Comparison of ENCODE assay signal across 1 cellular context in the genomic region with DNA sequence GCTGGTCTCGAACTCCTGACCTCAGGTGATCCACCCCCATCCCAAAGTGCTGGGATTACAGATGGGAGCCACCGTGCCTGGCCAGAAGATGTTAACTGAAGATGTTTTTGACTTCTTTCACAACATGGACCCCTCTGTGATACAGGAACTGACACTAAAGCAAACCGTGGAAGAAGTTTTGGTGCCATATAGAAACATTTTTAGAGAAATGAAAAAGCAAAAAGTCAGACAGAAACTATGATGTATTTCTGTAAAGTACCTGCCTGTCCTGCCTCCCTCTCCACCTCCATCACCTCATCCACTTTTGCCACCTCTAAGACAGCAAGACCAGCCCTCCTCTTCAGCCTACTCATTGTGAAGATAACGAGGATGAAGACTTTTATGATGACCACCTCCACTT.
TF ChIP-seq lines count a peak whose summit lies in the region.

No MANE protein-coding gene starts in this region.

TF ChIP-seq in GM12878, 131 proteins besides CTCF, POLR2A, EP300 and RAD21 (continued from another document and continues in another):
- TF ChIP-seq, protein P1, sequence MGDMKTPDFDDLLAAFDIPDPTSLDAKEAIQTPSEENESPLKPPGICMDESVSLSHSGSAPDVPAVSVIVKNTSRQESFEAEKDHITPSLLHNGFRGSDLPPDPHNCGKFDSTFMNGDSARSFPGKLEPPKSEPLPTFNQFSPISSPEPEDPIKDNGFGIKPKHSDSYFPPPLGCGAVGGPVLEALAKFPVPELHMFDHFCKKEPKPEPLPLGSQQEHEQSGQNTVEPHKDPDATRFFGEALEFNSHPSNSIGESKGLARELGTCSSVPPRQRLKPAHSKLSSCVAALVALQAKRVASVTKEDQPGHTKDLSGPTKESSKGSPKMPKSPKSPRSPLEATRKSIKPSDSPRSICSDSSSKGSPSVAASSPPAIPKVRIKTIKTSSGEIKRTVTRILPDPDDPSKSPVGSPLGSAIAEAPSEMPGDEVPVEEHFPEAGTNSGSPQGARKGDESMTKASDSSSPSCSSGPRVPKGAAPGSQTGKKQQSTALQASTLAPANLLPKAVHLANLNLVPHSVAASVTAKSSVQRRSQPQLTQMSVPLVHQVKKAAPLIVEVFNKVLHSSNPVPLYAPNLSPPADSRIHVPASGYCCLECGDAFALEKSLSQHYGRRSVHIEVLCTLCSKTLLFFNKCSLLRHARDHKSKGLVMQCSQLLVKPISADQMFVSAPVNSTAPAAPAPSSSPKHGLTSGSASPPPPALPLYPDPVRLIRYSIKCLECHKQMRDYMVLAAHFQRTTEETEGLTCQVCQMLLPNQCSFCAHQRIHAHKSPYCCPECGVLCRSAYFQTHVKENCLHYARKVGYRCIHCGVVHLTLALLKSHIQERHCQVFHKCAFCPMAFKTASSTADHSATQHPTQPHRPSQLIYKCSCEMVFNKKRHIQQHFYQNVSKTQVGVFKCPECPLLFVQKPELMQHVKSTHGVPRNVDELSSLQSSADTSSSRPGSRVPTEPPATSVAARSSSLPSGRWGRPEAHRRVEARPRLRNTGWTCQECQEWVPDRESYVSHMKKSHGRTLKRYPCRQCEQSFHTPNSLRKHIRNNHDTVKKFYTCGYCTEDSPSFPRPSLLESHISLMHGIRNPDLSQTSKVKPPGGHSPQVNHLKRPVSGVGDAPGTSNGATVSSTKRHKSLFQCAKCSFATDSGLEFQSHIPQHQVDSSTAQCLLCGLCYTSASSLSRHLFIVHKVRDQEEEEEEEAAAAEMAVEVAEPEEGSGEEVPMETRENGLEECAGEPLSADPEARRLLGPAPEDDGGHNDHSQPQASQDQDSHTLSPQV (IDR thresholded peaks at IDR 0.05) = no peak
- TF ChIP-seq SMAD1 (IDR thresholded peaks at IDR 0.05; ENCODE audit: low read depth, partially characterized antibody) (no peak), CBFB (IDR thresholded peaks at IDR 0.05; ENCODE audit: low read depth) (no peak), TCF12 (IDR thresholded peaks at IDR 0.05; ENCODE audit: low read depth, low read length) (no peak), ZZZ3 (IDR thresholded peaks at IDR 0.05; ENCODE audit: control insufficient read depth, insufficient read length, low read depth) (no peak), DPF2 (IDR thresholded peaks at IDR 0.05) (peak; percentile 95), ZNF622 (IDR thresholded peaks at IDR 0.05) (no peak), SREBF1 (IDR thresholded peaks at IDR 0.05; ENCODE audit: low read length) (no peak), CREB1 (IDR thresholded peaks at IDR 0.05; ENCODE audit: low read depth) (peak; percentile 57; the same call in 1 of the 2 replicates), JUNB (IDR thresholded peaks at IDR 0.05) (peak; percentile 96), HDGF (IDR thresholded peaks at IDR 0.05) (0 out of 2 replicates have a peak, but pooled peaks have one; percentile 50), SPI1 (IDR thresholded peaks at IDR 0.05; ENCODE audit: borderline replicate concordance, insufficient read depth, low read depth, low read length) (peak; percentile 91), IRF4 (IDR thresholded peaks at IDR 0.05; ENCODE audit: low read depth, low read length) (peak; percentile 82; the same call in 1 of the 2 replicates), SMC3 (IDR thresholded peaks at IDR 0.05; ENCODE audit: borderline replicate concordance, low read length) (no peak; the same call in 1 of the 2 replicates), BMI1 (IDR thresholded peaks at IDR 0.05; ENCODE audit: borderline replicate concordance) (peak; percentile 40; the same call in 1 of the 2 replicates), SIX5 (IDR thresholded peaks at IDR 0.05; ENCODE audit: low read depth, low read length, severe bottlenecking) (no peak), KDM1A (IDR thresholded peaks at IDR 0.05; ENCODE audit: borderline replicate concordance) (no peak), MEF2B (IDR thresholded peaks at IDR 0.05; ENCODE audit: partially characterized antibody, poor library complexity, severe bottlenecking) (no peak), FOXK2 (IDR thresholded peaks at IDR 0.05) (no peak), ESRRA (IDR thresholded peaks at IDR 0.05; ENCODE audit: low read length) (no peak), NR2C1 (IDR thresholded peaks at IDR 0.05) (no peak), BACH1 (IDR thresholded peaks at IDR 0.05; ENCODE audit: borderline replicate concordance) (peak; percentile 40; the same call in 1 of the 2 replicates)
- TF ChIP-seq, protein P2, sequence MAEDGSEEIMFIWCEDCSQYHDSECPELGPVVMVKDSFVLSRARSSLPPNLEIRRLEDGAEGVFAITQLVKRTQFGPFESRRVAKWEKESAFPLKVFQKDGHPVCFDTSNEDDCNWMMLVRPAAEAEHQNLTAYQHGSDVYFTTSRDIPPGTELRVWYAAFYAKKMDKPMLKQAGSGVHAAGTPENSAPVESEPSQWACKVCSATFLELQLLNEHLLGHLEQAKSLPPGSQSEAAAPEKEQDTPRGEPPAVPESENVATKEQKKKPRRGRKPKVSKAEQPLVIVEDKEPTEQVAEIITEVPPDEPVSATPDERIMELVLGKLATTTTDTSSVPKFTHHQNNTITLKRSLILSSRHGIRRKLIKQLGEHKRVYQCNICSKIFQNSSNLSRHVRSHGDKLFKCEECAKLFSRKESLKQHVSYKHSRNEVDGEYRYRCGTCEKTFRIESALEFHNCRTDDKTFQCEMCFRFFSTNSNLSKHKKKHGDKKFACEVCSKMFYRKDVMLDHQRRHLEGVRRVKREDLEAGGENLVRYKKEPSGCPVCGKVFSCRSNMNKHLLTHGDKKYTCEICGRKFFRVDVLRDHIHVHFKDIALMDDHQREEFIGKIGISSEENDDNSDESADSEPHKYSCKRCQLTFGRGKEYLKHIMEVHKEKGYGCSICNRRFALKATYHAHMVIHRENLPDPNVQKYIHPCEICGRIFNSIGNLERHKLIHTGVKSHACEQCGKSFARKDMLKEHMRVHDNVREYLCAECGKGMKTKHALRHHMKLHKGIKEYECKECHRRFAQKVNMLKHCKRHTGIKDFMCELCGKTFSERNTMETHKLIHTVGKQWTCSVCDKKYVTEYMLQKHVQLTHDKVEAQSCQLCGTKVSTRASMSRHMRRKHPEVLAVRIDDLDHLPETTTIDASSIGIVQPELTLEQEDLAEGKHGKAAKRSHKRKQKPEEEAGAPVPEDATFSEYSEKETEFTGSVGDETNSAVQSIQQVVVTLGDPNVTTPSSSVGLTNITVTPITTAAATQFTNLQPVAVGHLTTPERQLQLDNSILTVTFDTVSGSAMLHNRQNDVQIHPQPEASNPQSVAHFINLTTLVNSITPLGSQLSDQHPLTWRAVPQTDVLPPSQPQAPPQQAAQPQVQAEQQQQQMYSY (CRISPR knock-in tag; IDR thresholded peaks at IDR 0.05) = no peak
- TF ChIP-seq, protein P3, sequence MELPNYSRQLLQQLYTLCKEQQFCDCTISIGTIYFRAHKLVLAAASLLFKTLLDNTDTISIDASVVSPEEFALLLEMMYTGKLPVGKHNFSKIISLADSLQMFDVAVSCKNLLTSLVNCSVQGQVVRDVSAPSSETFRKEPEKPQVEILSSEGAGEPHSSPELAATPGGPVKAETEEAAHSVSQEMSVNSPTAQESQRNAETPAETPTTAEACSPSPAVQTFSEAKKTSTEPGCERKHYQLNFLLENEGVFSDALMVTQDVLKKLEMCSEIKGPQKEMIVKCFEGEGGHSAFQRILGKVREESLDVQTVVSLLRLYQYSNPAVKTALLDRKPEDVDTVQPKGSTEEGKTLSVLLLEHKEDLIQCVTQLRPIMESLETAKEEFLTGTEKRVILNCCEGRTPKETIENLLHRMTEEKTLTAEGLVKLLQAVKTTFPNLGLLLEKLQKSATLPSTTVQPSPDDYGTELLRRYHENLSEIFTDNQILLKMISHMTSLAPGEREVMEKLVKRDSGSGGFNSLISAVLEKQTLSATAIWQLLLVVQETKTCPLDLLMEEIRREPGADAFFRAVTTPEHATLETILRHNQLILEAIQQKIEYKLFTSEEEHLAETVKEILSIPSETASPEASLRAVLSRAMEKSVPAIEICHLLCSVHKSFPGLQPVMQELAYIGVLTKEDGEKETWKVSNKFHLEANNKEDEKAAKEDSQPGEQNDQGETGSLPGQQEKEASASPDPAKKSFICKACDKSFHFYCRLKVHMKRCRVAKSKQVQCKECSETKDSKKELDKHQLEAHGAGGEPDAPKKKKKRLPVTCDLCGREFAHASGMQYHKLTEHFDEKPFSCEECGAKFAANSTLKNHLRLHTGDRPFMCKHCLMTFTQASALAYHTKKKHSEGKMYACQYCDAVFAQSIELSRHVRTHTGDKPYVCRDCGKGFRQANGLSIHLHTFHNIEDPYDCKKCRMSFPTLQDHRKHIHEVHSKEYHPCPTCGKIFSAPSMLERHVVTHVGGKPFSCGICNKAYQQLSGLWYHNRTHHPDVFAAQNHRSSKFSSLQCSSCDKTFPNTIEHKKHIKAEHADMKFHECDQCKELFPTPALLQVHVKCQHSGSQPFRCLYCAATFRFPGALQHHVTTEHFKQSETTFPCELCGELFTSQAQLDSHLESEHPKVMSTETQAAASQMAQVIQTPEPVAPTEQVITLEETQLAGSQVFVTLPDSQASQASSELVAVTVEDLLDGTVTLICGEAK (IDR thresholded peaks at IDR 0.05; ENCODE audit: borderline replicate concordance) = no peak
- TF ChIP-seq, protein P4, sequence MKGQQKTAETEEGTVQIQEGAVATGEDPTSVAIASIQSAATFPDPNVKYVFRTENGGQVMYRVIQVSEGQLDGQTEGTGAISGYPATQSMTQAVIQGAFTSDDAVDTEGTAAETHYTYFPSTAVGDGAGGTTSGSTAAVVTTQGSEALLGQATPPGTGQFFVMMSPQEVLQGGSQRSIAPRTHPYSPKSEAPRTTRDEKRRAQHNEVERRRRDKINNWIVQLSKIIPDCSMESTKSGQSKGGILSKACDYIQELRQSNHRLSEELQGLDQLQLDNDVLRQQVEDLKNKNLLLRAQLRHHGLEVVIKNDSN (IDR thresholded peaks at IDR 0.05; ENCODE audit: borderline replicate concordance, extremely low read length, insufficient read depth, low read depth, low read length) = no peak
- TF ChIP-seq, protein P5, sequence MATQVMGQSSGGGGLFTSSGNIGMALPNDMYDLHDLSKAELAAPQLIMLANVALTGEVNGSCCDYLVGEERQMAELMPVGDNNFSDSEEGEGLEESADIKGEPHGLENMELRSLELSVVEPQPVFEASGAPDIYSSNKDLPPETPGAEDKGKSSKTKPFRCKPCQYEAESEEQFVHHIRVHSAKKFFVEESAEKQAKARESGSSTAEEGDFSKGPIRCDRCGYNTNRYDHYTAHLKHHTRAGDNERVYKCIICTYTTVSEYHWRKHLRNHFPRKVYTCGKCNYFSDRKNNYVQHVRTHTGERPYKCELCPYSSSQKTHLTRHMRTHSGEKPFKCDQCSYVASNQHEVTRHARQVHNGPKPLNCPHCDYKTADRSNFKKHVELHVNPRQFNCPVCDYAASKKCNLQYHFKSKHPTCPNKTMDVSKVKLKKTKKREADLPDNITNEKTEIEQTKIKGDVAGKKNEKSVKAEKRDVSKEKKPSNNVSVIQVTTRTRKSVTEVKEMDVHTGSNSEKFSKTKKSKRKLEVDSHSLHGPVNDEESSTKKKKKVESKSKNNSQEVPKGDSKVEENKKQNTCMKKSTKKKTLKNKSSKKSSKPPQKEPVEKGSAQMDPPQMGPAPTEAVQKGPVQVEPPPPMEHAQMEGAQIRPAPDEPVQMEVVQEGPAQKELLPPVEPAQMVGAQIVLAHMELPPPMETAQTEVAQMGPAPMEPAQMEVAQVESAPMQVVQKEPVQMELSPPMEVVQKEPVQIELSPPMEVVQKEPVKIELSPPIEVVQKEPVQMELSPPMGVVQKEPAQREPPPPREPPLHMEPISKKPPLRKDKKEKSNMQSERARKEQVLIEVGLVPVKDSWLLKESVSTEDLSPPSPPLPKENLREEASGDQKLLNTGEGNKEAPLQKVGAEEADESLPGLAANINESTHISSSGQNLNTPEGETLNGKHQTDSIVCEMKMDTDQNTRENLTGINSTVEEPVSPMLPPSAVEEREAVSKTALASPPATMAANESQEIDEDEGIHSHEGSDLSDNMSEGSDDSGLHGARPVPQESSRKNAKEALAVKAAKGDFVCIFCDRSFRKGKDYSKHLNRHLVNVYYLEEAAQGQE (IDR thresholded peaks at IDR 0.05; ENCODE audit: low read depth, low read length) = no peak
- TF ChIP-seq, protein P6, sequence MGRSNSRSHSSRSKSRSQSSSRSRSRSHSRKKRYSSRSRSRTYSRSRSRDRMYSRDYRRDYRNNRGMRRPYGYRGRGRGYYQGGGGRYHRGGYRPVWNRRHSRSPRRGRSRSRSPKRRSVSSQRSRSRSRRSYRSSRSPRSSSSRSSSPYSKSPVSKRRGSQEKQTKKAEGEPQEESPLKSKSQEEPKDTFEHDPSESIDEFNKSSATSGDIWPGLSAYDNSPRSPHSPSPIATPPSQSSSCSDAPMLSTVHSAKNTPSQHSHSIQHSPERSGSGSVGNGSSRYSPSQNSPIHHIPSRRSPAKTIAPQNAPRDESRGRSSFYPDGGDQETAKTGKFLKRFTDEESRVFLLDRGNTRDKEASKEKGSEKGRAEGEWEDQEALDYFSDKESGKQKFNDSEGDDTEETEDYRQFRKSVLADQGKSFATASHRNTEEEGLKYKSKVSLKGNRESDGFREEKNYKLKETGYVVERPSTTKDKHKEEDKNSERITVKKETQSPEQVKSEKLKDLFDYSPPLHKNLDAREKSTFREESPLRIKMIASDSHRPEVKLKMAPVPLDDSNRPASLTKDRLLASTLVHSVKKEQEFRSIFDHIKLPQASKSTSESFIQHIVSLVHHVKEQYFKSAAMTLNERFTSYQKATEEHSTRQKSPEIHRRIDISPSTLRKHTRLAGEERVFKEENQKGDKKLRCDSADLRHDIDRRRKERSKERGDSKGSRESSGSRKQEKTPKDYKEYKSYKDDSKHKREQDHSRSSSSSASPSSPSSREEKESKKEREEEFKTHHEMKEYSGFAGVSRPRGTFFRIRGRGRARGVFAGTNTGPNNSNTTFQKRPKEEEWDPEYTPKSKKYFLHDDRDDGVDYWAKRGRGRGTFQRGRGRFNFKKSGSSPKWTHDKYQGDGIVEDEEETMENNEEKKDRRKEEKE (IDR thresholded peaks at IDR 0.05) = no peak
- TF ChIP-seq, protein P7, sequence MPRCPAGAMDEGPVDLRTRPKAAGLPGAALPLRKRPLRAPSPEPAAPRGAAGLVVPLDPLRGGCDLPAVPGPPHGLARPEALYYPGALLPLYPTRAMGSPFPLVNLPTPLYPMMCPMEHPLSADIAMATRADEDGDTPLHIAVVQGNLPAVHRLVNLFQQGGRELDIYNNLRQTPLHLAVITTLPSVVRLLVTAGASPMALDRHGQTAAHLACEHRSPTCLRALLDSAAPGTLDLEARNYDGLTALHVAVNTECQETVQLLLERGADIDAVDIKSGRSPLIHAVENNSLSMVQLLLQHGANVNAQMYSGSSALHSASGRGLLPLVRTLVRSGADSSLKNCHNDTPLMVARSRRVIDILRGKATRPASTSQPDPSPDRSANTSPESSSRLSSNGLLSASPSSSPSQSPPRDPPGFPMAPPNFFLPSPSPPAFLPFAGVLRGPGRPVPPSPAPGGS (IDR thresholded peaks at IDR 0.05; ENCODE audit: borderline replicate concordance, insufficient read depth, low read depth, low read length, poor library complexity, severe bottlenecking) = peak; percentile 76
- TF ChIP-seq, protein P8, sequence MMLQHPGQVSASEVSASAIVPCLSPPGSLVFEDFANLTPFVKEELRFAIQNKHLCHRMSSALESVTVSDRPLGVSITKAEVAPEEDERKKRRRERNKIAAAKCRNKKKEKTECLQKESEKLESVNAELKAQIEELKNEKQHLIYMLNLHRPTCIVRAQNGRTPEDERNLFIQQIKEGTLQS (IDR thresholded peaks at IDR 0.05; ENCODE audit: borderline replicate concordance, extremely low read depth, low read depth, low read length) = no peak
